In the genomic region with DNA sequence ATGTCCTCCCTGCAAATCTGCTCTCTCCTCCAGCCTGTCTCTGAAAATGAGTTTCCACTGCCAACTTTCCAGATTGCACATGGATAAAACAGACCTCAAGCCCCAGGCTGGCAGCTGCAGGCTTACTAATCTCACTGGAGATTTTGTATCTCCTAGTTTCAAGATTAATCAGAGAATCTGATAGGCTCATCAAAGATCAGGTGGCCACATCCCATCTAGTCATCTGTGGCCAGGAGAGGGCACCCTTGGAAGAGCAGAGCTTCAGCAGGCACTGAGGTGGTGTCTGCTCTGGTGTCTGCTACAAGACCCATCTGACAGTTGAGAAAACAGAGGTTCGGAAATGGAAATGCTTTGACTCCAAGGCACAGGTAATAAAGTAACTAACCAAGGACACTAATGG, we compare ENCODE assay signal across 19 cellular contexts.
A peak's percentile ranks its signal among the peaks of the same experiment; 100 is the strongest.
DNase-seq lines count a peak whose midpoint lies in the region; FAIRE-seq and TF ChIP-seq lines count a peak whose summit lies in the region.
"Had no signal": no experiment of that assay in that cellular context is flagged by ENCODE, and none has a peak within 500 bp of the region (broad histone marks: within the 10 kb centered on the region; RNA-seq: fewer than 3 reads in every experiment).

No MANE protein-coding gene starts in this region.

- H3K36me3 ChIP-seq in transverse colon = no peaks in the 10 kb centered on the region
- H3K36me3 ChIP-seq: upper lobe of left lung had no signal

- peaks cover 8% of the 10 kb centered on the region for H3K27me3 ChIP-seq in transverse colon
- H3K27me3 ChIP-seq: upper lobe of left lung had no signal

- in situ Hi-C loops in transverse colon (cut with MboI; ENCODE audit: low pct_ligation_motif_present in 1 of 4, low pct_unique_long_range_greater_than_20kb in 1 of 4, low sequenced_read_pairs in 3 of 4) = no loop called here

- DNase-seq in DMS53 (lab: John Stamatoyannopoulos, UW) = peak; percentile 38
- no peak for DNase-seq in DMS53 treated with DMSO at 0.1 percent for 48 hours (lab: John Stamatoyannopoulos, UW; ENCODE audit: unreplicated experiment)
- peak; percentile 4 for DNase-seq in HTR-8/SVneo (ENCODE audit: insufficient read length, low spot score)
- DNase-seq in NCI-H82 (lab: John Stamatoyannopoulos, UW) = peak; percentile 82
- DNase-seq in fibroblast of mammary gland (ENCODE audit: low read depth) = peak; percentile 2
- DNase-seq in transverse colon = no peak
- DNase-seq in T-helper 1 cell = no peak
- no peak for DNase-seq in HFFc6
- DNase-seq: activated CD4-positive, alpha-beta memory T cell treated with anti-CD3 and anti-CD28 coated beads, Interleukin-2, amount 10 ng/mL, durations not matched to agents 7 days and 5 days; amygdala; CD4-positive, alpha-beta memory T cell; HCEC 1CT; NCI-H187 treated with DMSO at 0.1 percent for 48 hours; SHP77; upper lobe of left lung had no signal

- no peaks in the 10 kb centered on the region; the same call in 1 of the 2 replicates for H3K36me3 Mint-ChIP-seq in HFFc6 (ENCODE audit: low read depth)
- H3K36me3 Mint-ChIP-seq: CD4-positive, alpha-beta memory T cell; IgD-negative memory B cell; stimulated activated memory B cell treated with anti-CD40 and anti-IgM and Interleukin-4, amounts not matched to agents 10 μg/mL and 1 μg/mL and 100 μg/mL, for 72 hours had no signal

- no peak overlapping the region for H3K27ac ChIP-seq in transverse colon
- H3K27ac ChIP-seq: upper lobe of left lung had no signal

- H3K27ac Mint-ChIP-seq in HFFc6 = no peak overlapping the region
- H3K27ac Mint-ChIP-seq: activated CD4-positive, alpha-beta memory T cell treated with anti-CD3 and anti-CD28 coated beads, Interleukin-2, amount 10 ng/mL, durations not matched to agents 7 days and 5 days; CD4-positive, alpha-beta memory T cell; IgD-negative memory B cell; stimulated activated memory B cell treated with anti-CD40 and anti-IgM and Interleukin-4, amounts not matched to agents 10 μg/mL and 1 μg/mL and 100 μg/mL, for 72 hours had no signal

- TF ChIP-seq CTCF in fibroblast of mammary gland (conservative IDR thresholded peaks at IDR 0.05; ENCODE audit: control insufficient read depth, insufficient read depth, low read depth, low read length) (peak; percentile 0), transverse colon (IDR thresholded peaks at IDR 0.05) (no peak), HFFc6 (IDR thresholded peaks at IDR 0.05) (no peak)

- no peak for TF ChIP-seq EP300 in transverse colon (IDR thresholded peaks at IDR 0.05; ENCODE audit: low read depth)

- no peak for FAIRE-seq in HTR-8/SVneo (lab: Jason Lieb, UNC)
- FAIRE-seq: A204.1, GM12878 had no signal

- intact Hi-C loops in transverse colon (cut with DNase I; ENCODE audit: low total_unique reads) = no loop called here

- H3K9me3 Mint-ChIP-seq in HFFc6 = peaks cover 51% of the 10 kb centered on the region
- H3K9me3 Mint-ChIP-seq: activated CD4-positive, alpha-beta memory T cell treated with anti-CD3 and anti-CD28 coated beads, Interleukin-2, amount 10 ng/mL, durations not matched to agents 7 days and 5 days had no signal

- WGBS in transverse colon (ENCODE audit: low coverage in 1 of 2), 2 donors = 100% methylated on average over 1 of the region's 1 CpG; no CpG with 5 or more reads in 1 of the 2 donors

- H3K4me1 Mint-ChIP-seq in HFFc6 (ENCODE audit: low read depth) = no peaks in the 10 kb centered on the region
- H3K4me1 Mint-ChIP-seq: IgD-negative memory B cell; stimulated activated memory B cell treated with anti-CD40 and anti-IgM and Interleukin-4, amounts not matched to agents 10 μg/mL and 1 μg/mL and 100 μg/mL, for 72 hours had no signal

- no peak overlapping the region for H3K4me3 Mint-ChIP-seq in HFFc6
- H3K4me3 Mint-ChIP-seq: activated CD4-positive, alpha-beta memory T cell treated with anti-CD3 and anti-CD28 coated beads, Interleukin-2, amount 10 ng/mL, durations not matched to agents 7 days and 5 days; CD4-positive, alpha-beta memory T cell; IgD-negative memory B cell; stimulated activated memory B cell treated with anti-CD40 and anti-IgM and Interleukin-4, amounts not matched to agents 10 μg/mL and 1 μg/mL and 100 μg/mL, for 72 hours had no signal

- no peaks in the 10 kb centered on the region for H3K27me3 Mint-ChIP-seq in HFFc6 (ENCODE audit: insufficient read depth)
- H3K27me3 Mint-ChIP-seq: IgD-negative memory B cell had no signal

- no peak for TF ChIP-seq POLR2A in transverse colon (IDR thresholded peaks at IDR 0.05)

- H3K4me1 ChIP-seq in transverse colon = no peaks in the 10 kb centered on the region
- H3K4me1 ChIP-seq: upper lobe of left lung had no signal

- H3K4me3 ChIP-seq in fibroblast of mammary gland (ENCODE audit: control insufficient read depth, low read depth, low read length) = no peak overlapping the region
- H3K4me3 ChIP-seq in transverse colon = no peak overlapping the region
- H3K4me3 ChIP-seq: GM12878, upper lobe of left lung had no signal

- no peaks in the 10 kb centered on the region for H3K9me3 ChIP-seq in transverse colon
- H3K9me3 ChIP-seq: upper lobe of left lung had no signal

Comparison
In these comparisons a context has a peak if more than half of its experiments do, and no peak if none do; other contexts are left out.
1. DNase-seq: peak in DMS53 (single experiment), HTR-8/SVneo (single experiment), NCI-H82 (single experiment) and fibroblast of mammary gland (single experiment); none in DMS53 treated with DMSO at 0.1 percent for 48 hours (single experiment), transverse colon (single experiment), T-helper 1 cell (0 of 5) and HFFc6 (single experiment).